Comparison of ENCODE assay signal across 10 cellular contexts in the genomic region with DNA sequence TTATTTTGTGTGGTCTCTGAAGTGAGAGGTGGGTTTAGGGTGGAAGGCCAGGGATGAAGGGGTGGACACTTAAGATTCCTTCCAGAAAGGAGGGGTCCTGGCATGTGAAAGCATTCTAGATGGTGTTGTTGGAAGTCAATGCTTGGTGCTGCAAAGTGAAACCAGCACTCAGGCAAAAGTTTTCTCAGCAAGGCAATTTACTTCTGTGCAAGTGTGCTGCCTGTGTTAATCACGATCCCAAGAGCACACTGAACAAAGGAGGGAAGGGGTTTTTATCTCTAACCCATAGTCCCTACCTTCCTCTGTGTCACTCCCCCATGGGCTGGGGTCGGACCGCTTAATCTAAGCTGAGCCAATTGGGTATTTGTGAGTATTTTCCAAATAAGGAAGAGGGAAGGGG. TPM values are rescaled to one million over a fixed set of nuclear protein-coding genes. Genes with fewer than 3 reads are reported as not detected.
DNase-seq lines count a peak whose midpoint lies in the region; ATAC-seq and TF ChIP-seq lines count a peak whose summit lies in the region.
"Had no signal": no experiment of that assay in that cellular context is flagged by ENCODE, and none has a peak within 500 bp of the region (broad histone marks: within the 10 kb centered on the region; RNA-seq: fewer than 3 reads in every experiment).

No MANE protein-coding gene starts in this region.

- H3K27me3 Mint-ChIP-seq in natural killer cell (ENCODE audit: low read depth in 2 of 2) = no peaks in the 10 kb centered on the region

- H3K4me1 ChIP-seq in BE2C (no peaks in the 10 kb centered on the region; the same call in 1 of the 2 replicates), Karpas-422 (ENCODE audit: low read length) (peaks cover 10% of the 10 kb centered on the region), mammary epithelial cell (ENCODE audit: insufficient read depth, low read length) (peaks cover 3% of the 10 kb centered on the region), gastroesophageal sphincter (peaks cover 0 to 20% (median 4%) of the 10 kb centered on the region in 3 donors)

- H4K20me1 ChIP-seq in Karpas-422 (ENCODE audit: insufficient read depth, low read depth, low read length) = no peaks in the 10 kb centered on the region
- no peaks in the 10 kb centered on the region for H4K20me1 ChIP-seq in mammary epithelial cell (ENCODE audit: insufficient read depth, low read length)

- peaks cover 15% of the 10 kb centered on the region for H3K9me3 ChIP-seq in BE2C
- peaks cover 76% of the 10 kb centered on the region for H3K9me3 ChIP-seq in Karpas-422 (ENCODE audit: low read length)
- peaks cover 56% of the 10 kb centered on the region for H3K9me3 ChIP-seq in mammary epithelial cell (replicated peaks; ENCODE audit: insufficient read depth, low read length)
- H3K9me3 ChIP-seq in gastroesophageal sphincter = peaks cover 5 to 74% (median 19%) of the 10 kb centered on the region in 3 donors

- no peak for TF ChIP-seq POLR2A in gastroesophageal sphincter (IDR thresholded peaks at IDR 0.05)

- H3K9me3 Mint-ChIP-seq in natural killer cell = peaks cover 26 to 49% of the 10 kb centered on the region in 2 donors

- in situ Hi-C loops in mammary epithelial cell (cut with MboI; ENCODE audit: low sequenced_read_pairs in 2 of 2) = no loop called here

- H3K79me2 ChIP-seq in Karpas-422 (ENCODE audit: low read length) (peaks cover 63% of the 10 kb centered on the region), mammary epithelial cell (ENCODE audit: insufficient read depth, low read length) (peaks cover 64% of the 10 kb centered on the region)

- ATAC-seq in natural killer cell = no peak
- ATAC-seq in gastroesophageal sphincter = no peak
- ATAC-seq in GM21528 (IDR thresholded peaks at IDR 0.05; ENCODE audit: low FRiP score, unreplicated experiment) = no peak
- ATAC-seq in HG02571 (IDR thresholded peaks at IDR 0.05; ENCODE audit: unreplicated experiment) = no peak

- H3K9ac ChIP-seq in Karpas-422 (ENCODE audit: low read length) (no peak overlapping the region), mammary epithelial cell (ENCODE audit: insufficient read depth, low read length) (no peak overlapping the region)

- H3K4me2 ChIP-seq in Karpas-422 (ENCODE audit: low read depth, low read length, poor library complexity, severe bottlenecking) = peak overlapping the region; percentile 76
- peak overlapping the region; percentile 78 for H3K4me2 ChIP-seq in mammary epithelial cell (ENCODE audit: insufficient read depth, low read depth, low read length)

- peak overlapping the region; percentile 86 for H3K4me3 Mint-ChIP-seq in natural killer cell

- peak overlapping the region; percentile 59 to 73 for H3K27ac Mint-ChIP-seq in natural killer cell

- no peaks in the 10 kb centered on the region for H3K9me2 ChIP-seq in Karpas-422 (replicated peaks; ENCODE audit: insufficient read depth, low read length)

- H3K4me3 ChIP-seq in BE2C (ENCODE audit: low read depth, low read length) (peak overlapping the region; percentile 71), Karpas-422 (ENCODE audit: low read length) (peak overlapping the region; percentile 87), mammary epithelial cell (replicated peaks in 1 of 3; ENCODE audit: insufficient read depth in 1 of 3, low read depth in 2 of 3, low read length in 3 of 3) (peak overlapping the region in 2 of 3 experiments; percentile 91 to 99), gastroesophageal sphincter (peak overlapping the region in 1 of 2 donors; percentile 98)

- no TSS peak for BruUV-seq in mammary epithelial cell (replicated peaks; lab: Mats Ljungman, UMichigan)

- dilution Hi-C loops in mammary epithelial cell (cut with HindIII; ENCODE audit: low sequenced_read_pairs) = no loop called here

- TF ChIP-seq EP300 in gastroesophageal sphincter (IDR thresholded peaks at IDR 0.05) = no peak

- H3K36me3 ChIP-seq in BE2C (peaks cover 54% of the 10 kb centered on the region), Karpas-422 (ENCODE audit: insufficient read depth, low read length) (peaks cover 61% of the 10 kb centered on the region), mammary epithelial cell (ENCODE audit: insufficient read depth, low read length) (peaks cover 21% of the 10 kb centered on the region), gastroesophageal sphincter (peaks cover 17 to 53% of the 10 kb centered on the region in 2 donors)

- H3K36me3 Mint-ChIP-seq in natural killer cell = peaks cover 59% of the 10 kb centered on the region

- WGBS in mammary epithelial cell (ENCODE audit: low coverage, missing lambda C conversion rate) = 89% methylated on average over 3 of the region's 3 CpGs
- 57 to 100% methylated on average over 1 to 2 of the region's 3 CpGs for WGBS in gastroesophageal sphincter (ENCODE audit: low coverage in 1 of 2), 2 donors

- H3K27ac ChIP-seq in Karpas-422 (ENCODE audit: low read length) (no peak overlapping the region), mammary epithelial cell (ENCODE audit: insufficient read depth, low read depth, low read length) (no peak overlapping the region), gastroesophageal sphincter (no peak overlapping the region)

- intact Hi-C loops in mammary epithelial cell (cut with micrococcal nuclease) = loop anchor here (2.0 kb wide), 1 partner anchor 209 kb away; no protein-coding TSS in a partner anchor
- intact Hi-C loops in natural killer cell (cut with micrococcal nuclease) = no loop called here

- CTCF ChIA-PET in mammary epithelial cell (lab: Charles Lee; ENCODE audit: low non-redundant PET) = no interaction called here

- DNase-seq in BE2C (no peak), Karpas-422 (peak; percentile 61), mammary epithelial cell (peak; percentile 2), natural killer cell (no peak), NCI-H2081 (lab: John Stamatoyannopoulos, UW) (no peak)
- DNase-seq: NCI-H187 treated with DMSO at 0.1 percent for 48 hours; stimulated activated CD4-positive, alpha-beta T cell treated with anti-CD3 and anti-CD28 coated beads, Interleukin-4, amount 100 ng/mL, for 4 hours had no signal

- H2AFZ ChIP-seq in Karpas-422 (ENCODE audit: low read length) (no peak overlapping the region), mammary epithelial cell (ENCODE audit: low read depth, low read length) (no peak overlapping the region)

- H3K27me3 ChIP-seq in BE2C = no peaks in the 10 kb centered on the region
- H3K27me3 ChIP-seq in Karpas-422 (ENCODE audit: low read length) = no peaks in the 10 kb centered on the region
- H3K27me3 ChIP-seq in mammary epithelial cell (ENCODE audit: insufficient read depth, low read length) = no peaks in the 10 kb centered on the region
- no peaks in the 10 kb centered on the region for H3K27me3 ChIP-seq in gastroesophageal sphincter

- H3K4me1 Mint-ChIP-seq in natural killer cell = peaks cover 31 to 40% of the 10 kb centered on the region in 2 donors

- no peak for TF ChIP-seq CTCF in BE2C (IDR thresholded peaks at IDR 0.05; ENCODE audit: low read depth, low read length)
- no peak for TF ChIP-seq CTCF in mammary epithelial cell (conservative IDR thresholded peaks at IDR 0.05 in 1 of 2, IDR thresholded peaks at IDR 0.05 in 1 of 2; ENCODE audit: extremely low read depth in 1 of 2, insufficient read depth in 1 of 2, low read depth in 1 of 2, low read length in 2 of 2)
- TF ChIP-seq CTCF in natural killer cell (IDR thresholded peaks at IDR 0.05) = no peak
- no peak for TF ChIP-seq CTCF in gastroesophageal sphincter (IDR thresholded peaks at IDR 0.05)

RNA-seq across cellular contexts. Expression of a gene that starts 1.3 kb away (rescaled TPM):
- 26.0 TPM for polyA plus RNA-seq in BE2C (2012; ENCODE audit: insufficient read depth, insufficient read length, low read depth)
- total RNA-seq in Karpas-422 (2014; rRNA removed; shearing (Covaris generic); ENCODE audit: low replicate concordance) = 13.7 and 23.4 TPM in 2 replicates
- total RNA-seq in mammary epithelial cell = 10 to 100 TPM; 21.7 to 32.0 TPM
- 9.3 TPM for polyA plus RNA-seq in mammary epithelial cell
- polyA minus RNA-seq in mammary epithelial cell = 6.3 TPM
- 10 to 100 TPM; 18.5 to 22.0 (median 20.5) TPM for total RNA-seq in natural killer cell
- total RNA-seq in gastroesophageal sphincter = 10 to 100 TPM; 23.4 to 33.1 (median 28.6) TPM

RNA-seq across cellular contexts. Expression of a gene that starts 15.7 kb away (rescaled TPM):
- polyA plus RNA-seq in BE2C (2012; ENCODE audit: insufficient read depth, insufficient read length, low read depth) = 6.5 TPM
- 5.2 and 7.7 TPM in 2 replicates for total RNA-seq in Karpas-422 (2014; rRNA removed; shearing (Covaris generic); ENCODE audit: low replicate concordance)
- total RNA-seq in mammary epithelial cell (1 to 10 TPM; 4.3 to 5.6 TPM), natural killer cell (1 to 10 TPM; 5.1 to 8.0 (median 5.6) TPM), gastroesophageal sphincter (1 to 10 TPM; 1.4 to 6.3 (median 4.0) TPM)
- 4.6 TPM for polyA plus RNA-seq in mammary epithelial cell
- polyA minus RNA-seq in mammary epithelial cell = 13.5 TPM

RNA-seq across cellular contexts. Expression of a gene that starts 17.6 kb away (rescaled TPM):
- polyA plus RNA-seq in BE2C (2012; ENCODE audit: insufficient read depth, insufficient read length, low read depth) = 13.3 TPM
- total RNA-seq in Karpas-422 (2014; rRNA removed; shearing (Covaris generic); ENCODE audit: low replicate concordance) = 21.8 and 22.2 TPM in 2 replicates
- 10 to 100 TPM; 11.4 to 13.5 TPM for total RNA-seq in mammary epithelial cell
- polyA plus RNA-seq in mammary epithelial cell = 6.4 TPM
- 8.9 TPM for polyA minus RNA-seq in mammary epithelial cell
- 10 to 100 TPM; 33.7 to 47.0 (median 36.9) TPM for total RNA-seq in natural killer cell
- total RNA-seq in gastroesophageal sphincter = 10 to 100 TPM in 3 of 4 donors, 1 to 10 TPM in 1; 8.3 to 16.8 (median 15.3) TPM

RNA-seq across cellular contexts. Expression of a gene that starts 31.4 kb away (rescaled TPM):
- 9.0 TPM for polyA plus RNA-seq in BE2C (2012; ENCODE audit: insufficient read depth, insufficient read length, low read depth)
- 0.11 TPM in 2 replicates for total RNA-seq in Karpas-422 (2014; rRNA removed; shearing (Covaris generic); ENCODE audit: low replicate concordance)
- 1 to 10 TPM in 1 of 2 donors, under 1 TPM in 1; 0.66 to 9.2 TPM for total RNA-seq in mammary epithelial cell
- polyA plus RNA-seq in mammary epithelial cell = 2.3 TPM
- polyA minus RNA-seq in mammary epithelial cell = 13.7 TPM
- 1 to 10 TPM; 2.7 to 8.2 (median 6.5) TPM for total RNA-seq in natural killer cell
- total RNA-seq in gastroesophageal sphincter = 10 to 100 TPM in 1 of 4 donors, 1 to 10 TPM in 3; 4.4 to 14.5 (median 6.4) TPM

RNA-seq across cellular contexts. Expression of a gene that starts 36.6 kb away (rescaled TPM):
- polyA plus RNA-seq in BE2C (2012; ENCODE audit: insufficient read depth, insufficient read length, low read depth) = 4.9 TPM
- total RNA-seq in Karpas-422 (2014; rRNA removed; shearing (Covaris generic); ENCODE audit: low replicate concordance) = 3.1 and 4.6 TPM in 2 replicates
- total RNA-seq in mammary epithelial cell (1 to 10 TPM; 5.3 to 6.3 TPM), natural killer cell (1 to 10 TPM; 1.7 to 5.3 (median 3.3) TPM), gastroesophageal sphincter (1 to 10 TPM; 4.0 to 6.1 (median 5.7) TPM)
- 3.2 TPM for polyA plus RNA-seq in mammary epithelial cell
- polyA minus RNA-seq in mammary epithelial cell = 17.8 TPM

Comparison
In these comparisons a context has a peak if more than half of its experiments do, and no peak if none do; other contexts are left out.
1. DNase-seq: peak in Karpas-422 (single experiment) and mammary epithelial cell (single experiment); none in BE2C (single experiment), natural killer cell (single experiment) and NCI-H2081 (0 of 2).